ENCODE assay signal across 34 cellular contexts in genomic region chr1:82515650-82516049, GRCh38.
A peak's percentile ranks its signal among the peaks of the same experiment; 100 is the strongest.
DNase-seq lines count a peak whose midpoint lies in the region; ATAC-seq and TF ChIP-seq lines count a peak whose summit lies in the region.
"Had no signal": no experiment of that assay in that cellular context is flagged by ENCODE, and none has a peak within 500 bp of the region (broad histone marks: within the 10 kb centered on the region; RNA-seq: fewer than 3 reads in every experiment).

No MANE protein-coding gene starts in this region.

- no peak overlapping the region for H3K4me3 ChIP-seq in AG10803 (ENCODE audit: low read length)
- no peak overlapping the region for H3K4me3 ChIP-seq in choroid plexus epithelial cell (ENCODE audit: low read depth, low read length)
- H3K4me3 ChIP-seq in ovary = no peak overlapping the region
- H3K4me3 ChIP-seq: ascending aorta, cardiac muscle cell, GM23338, SJCRH30, thoracic aorta, uterus had no signal

- intact Hi-C loops in ovary (cut with DNase I) = no loop called here

- TF ChIP-seq CTCF in AG10803 (conservative IDR thresholded peaks at IDR 0.05; ENCODE audit: low read length) (no peak), choroid plexus epithelial cell (conservative IDR thresholded peaks at IDR 0.05; ENCODE audit: low read depth, low read length) (no peak), ovary (IDR thresholded peaks at IDR 0.05) (no peak)

- peaks cover 2% of the 10 kb centered on the region for H3K27me3 ChIP-seq in ovary
- H3K27me3 ChIP-seq: ascending aorta, cardiac muscle cell, SJCRH30, uterus had no signal

- no peaks in the 10 kb centered on the region for H3K9me3 ChIP-seq in ovary
- H3K9me3 ChIP-seq: ascending aorta, SJCRH30, thoracic aorta, uterus had no signal

- H3K27ac ChIP-seq in ovary = no peak overlapping the region
- H3K27ac ChIP-seq: ascending aorta, cardiac muscle cell, SJCRH30, thoracic aorta, uterus had no signal

- TF ChIP-seq EP300 in ovary (IDR thresholded peaks at IDR 0.05) = no peak

- no peak for TF ChIP-seq POLR2A in ovary (IDR thresholded peaks at IDR 0.05)

- no peaks in the 10 kb centered on the region for H3K4me1 ChIP-seq in ovary (ENCODE audit: insufficient read depth)
- H3K4me1 ChIP-seq: ascending aorta, SJCRH30, uterus had no signal

- no peak for ATAC-seq in GM18502 (IDR thresholded peaks at IDR 0.05; ENCODE audit: poor library complexity, unreplicated experiment)
- ATAC-seq: activated naive CD4-positive, alpha-beta T cell treated with anti-CD3 and anti-CD28 coated beads, Interleukin-2, amount 50 U/mL, for 72 hours; effector memory CD8-positive, alpha-beta T cell; GM23338 had no signal

- no peaks in the 10 kb centered on the region for H3K36me3 ChIP-seq in ovary
- H3K36me3 ChIP-seq: ascending aorta, cardiac muscle cell, SJCRH30, thoracic aorta, uterus had no signal

- peak; percentile 0 for DNase-seq in AG10803 (ENCODE audit: low read depth)
- peak; percentile 78 to 88 for DNase-seq in NOMO-1 (lab: John Stamatoyannopoulos, UW; ENCODE audit: unreplicated experiment in 2 of 2)
- DNase-seq in choroid plexus epithelial cell (ENCODE audit: low read depth) = peak; percentile 17
- DNase-seq in iris pigment epithelial cell (ENCODE audit: low read depth) = peak; percentile 1
- no peak for DNase-seq in AG08395 (ENCODE audit: low spot score)
- DNase-seq in middle frontal gyrus (ENCODE audit: extremely low spot score, low spot score) = no peak
- no peak for DNase-seq in ovary
- DNase-seq: 8988T; activated CD4-positive, alpha-beta T cell treated with anti-CD3 and anti-CD28 coated beads, Interleukin-2, amount 10 ng/mL, durations not matched to agents 24 days and 14 days; activated effector memory CD4-positive, alpha-beta T cell treated with Interleukin-2 at 50 U/mL for 16 hours; activated T-cell treated with anti-CD3 and anti-CD28 coated beads, Interleukin-2, amount 50 U/mL, for 1 hour; DMS79 treated with DMSO at 0.1 percent for 48 hours; effector memory CD8-positive, alpha-beta T cell; erythroblast; GF-D8; hippocampal formation; left cardiac atrium; mammary epithelial cell; NCI-H1105 treated with DMSO at 0.1 percent for 48 hours; NCI-H2081 treated with DMSO at 0.1 percent for 48 hours; NCI-H226; nephron progenitor cell; RPMI8226; SJCRH30; stimulated activated CD4-positive, alpha-beta T cell treated with anti-CD3 and anti-CD28 coated beads, Interleukin-1b, Interleukin-23, amount 100 ng/mL, for 48 hours; stimulated activated naive CD4-positive, alpha-beta T cell treated with Interleukin-2 at 50 U/mL for 16 hours; T1000; uterus had no signal

Comparison
In these comparisons a context has a peak if more than half of its experiments do, and no peak if none do; other contexts are left out.
1. DNase-seq: peak in AG10803 (single experiment), NOMO-1 (2 of 2), choroid plexus epithelial cell (single experiment) and iris pigment epithelial cell (single experiment); none in AG08395 (single experiment), middle frontal gyrus (single experiment) and ovary (0 of 5).